In the genomic region with DNA sequence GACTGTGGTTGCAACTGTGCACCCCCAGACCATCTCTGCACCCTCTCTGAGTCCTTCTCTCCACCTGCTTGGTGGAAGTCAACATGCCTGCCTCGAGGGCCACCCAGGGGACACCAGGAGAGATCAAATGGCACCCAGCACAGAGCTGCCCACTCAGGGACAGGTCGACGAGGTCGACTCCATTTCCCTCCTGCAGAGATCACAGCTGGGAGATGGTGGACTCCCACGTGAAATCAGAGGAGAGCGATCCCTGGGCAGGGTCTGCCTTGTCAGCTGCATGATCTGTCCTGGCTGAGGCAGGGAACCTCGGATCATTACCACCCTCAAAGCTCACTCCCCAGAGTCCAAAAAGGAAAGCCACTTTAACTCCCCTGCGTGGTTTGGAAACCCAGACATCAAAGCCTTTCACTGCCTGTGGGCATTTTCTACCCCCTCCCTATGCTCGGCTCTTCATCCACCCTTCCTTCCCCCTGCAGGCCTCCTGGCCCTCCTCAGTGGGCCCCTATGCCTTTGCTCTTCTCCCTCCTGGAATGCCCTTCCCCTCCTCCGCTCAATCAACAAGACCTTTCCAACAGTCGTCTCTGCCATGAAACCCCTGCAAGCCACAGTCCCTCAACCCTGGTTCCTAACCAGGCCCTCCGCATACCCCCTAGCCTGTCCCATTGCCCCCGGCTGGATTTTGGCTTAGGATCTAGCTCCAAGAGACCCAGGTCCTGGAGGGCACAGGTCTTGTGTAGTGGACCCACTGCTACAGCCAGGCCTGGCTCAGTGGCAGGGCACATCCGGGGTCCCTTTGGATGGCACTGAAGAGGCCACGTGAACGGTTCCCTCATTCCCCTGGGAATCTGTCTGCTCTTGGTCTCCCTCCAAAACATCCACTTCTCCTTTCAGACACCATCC, we compare ENCODE assay signal across 17 cellular contexts.
A peak's percentile ranks its signal among the peaks of the same experiment; 100 is the strongest.
DNase-seq lines count a peak whose midpoint lies in the region; ATAC-seq and TF ChIP-seq lines count a peak whose summit lies in the region.
"Had no signal": no experiment of that assay in that cellular context is flagged by ENCODE, and none has a peak within 500 bp of the region (broad histone marks: within the 10 kb centered on the region; RNA-seq: fewer than 3 reads in every experiment).

No MANE protein-coding gene starts in this region.

- 50 to 54% (median 52%) methylated on average over 16 of the region's 16 CpGs for WGBS in psoas muscle, 3 donors
- 53% methylated on average over 16 of the region's 16 CpGs for WGBS in right cardiac atrium

- no peaks in the 10 kb centered on the region for H3F3A ChIP-seq in GM23338 (replicated peaks; ENCODE audit: low read depth)

- no peak overlapping the region for H3K4me2 ChIP-seq in GM23338

- DNase-seq in AG20443 (ENCODE audit: low spot score) (peak; percentile 8), GM23338 (ENCODE audit: low spot score) (no peak), NCI-H345 treated with DMSO at 0.1 percent for 48 hours (lab: John Stamatoyannopoulos, UW; ENCODE audit: unreplicated experiment) (peak; percentile 47), nephron progenitor cell (peak; percentile 20), psoas muscle (no peak), COR-L47 (lab: John Stamatoyannopoulos, UW) (no peak), right cardiac atrium (no peak)
- no peak for DNase-seq in activated CD8-positive, alpha-beta T cell treated with anti-CD3 and anti-CD28 coated beads, Interleukin-2, amount 10 ng/mL, durations not matched to agents 7 days and 5 days
- DNase-seq: MV-4-11, NCI-H1436 treated with DMSO at 0.1 percent for 48 hours, NCI-H2029 treated with DMSO at 0.1 percent for 48 hours, NCI-H69, RPMI8226 had no signal

- no peak overlapping the region for H3K4me3 Mint-ChIP-seq in GM23338
- no peak overlapping the region for H3K4me3 Mint-ChIP-seq in nephron progenitor cell
- no peak overlapping the region for H3K4me3 Mint-ChIP-seq in activated CD8-positive, alpha-beta T cell treated with anti-CD3 and anti-CD28 coated beads, Interleukin-2, amount 10 ng/mL, durations not matched to agents 7 days and 5 days
- H3K4me3 Mint-ChIP-seq: IgD-negative memory B cell had no signal

- H3K9me3 Mint-ChIP-seq in GM23338 (no peaks in the 10 kb centered on the region), nephron progenitor cell (no peaks in the 10 kb centered on the region)
- no peaks in the 10 kb centered on the region for H3K9me3 Mint-ChIP-seq in activated CD8-positive, alpha-beta T cell treated with anti-CD3 and anti-CD28 coated beads, Interleukin-2, amount 10 ng/mL, durations not matched to agents 7 days and 5 days (ENCODE audit: insufficient read depth)
- H3K9me3 Mint-ChIP-seq: IgD-negative memory B cell had no signal

- H3K4me3 ChIP-seq in GM23338 (no peak overlapping the region), psoas muscle (no peak overlapping the region), right cardiac atrium (ENCODE audit: low read length) (no peak overlapping the region)

- POLR2A ChIA-PET in activated CD8-positive, alpha-beta T cell treated with anti-CD3 and anti-CD28 coated beads, Interleukin-2, amount 10 ng/mL, durations not matched to agents 7 days and 5 days (lab: Charles Lee) = no interaction called here

- H3K27me3 ChIP-seq in GM23338 (ENCODE audit: insufficient read depth) (no peaks in the 10 kb centered on the region), psoas muscle (ENCODE audit: insufficient read depth in 3 of 3, low read length in 2 of 3) (peaks cover 0 to 12% (median 9%) of the 10 kb centered on the region in 3 donors), right cardiac atrium (ENCODE audit: control insufficient read depth, insufficient read depth) (no peaks in the 10 kb centered on the region)

- H3K36me3 ChIP-seq in GM23338 (ENCODE audit: insufficient read depth) (no peaks in the 10 kb centered on the region), psoas muscle (ENCODE audit: insufficient read depth in 1 of 2, low read depth in 1 of 2) (no peaks in the 10 kb centered on the region)

- no peak overlapping the region for H3K27ac ChIP-seq in GM23338 (ENCODE audit: low read depth)
- no peak overlapping the region for H3K27ac ChIP-seq in psoas muscle
- H3K27ac ChIP-seq in right cardiac atrium (ENCODE audit: low read length) = no peak overlapping the region
- H3K27ac ChIP-seq: C4-2B, HL-60 had no signal

- no peaks in the 10 kb centered on the region for H3K79me2 ChIP-seq in GM23338 (replicated peaks; ENCODE audit: insufficient read depth)

- CTCF ChIA-PET in activated CD8-positive, alpha-beta T cell treated with anti-CD3 and anti-CD28 coated beads, Interleukin-2, amount 10 ng/mL, durations not matched to agents 7 days and 5 days (lab: Charles Lee) = no interaction called here

- H3K4me1 ChIP-seq in GM23338 (ENCODE audit: insufficient read depth) = no peaks in the 10 kb centered on the region
- H3K4me1 ChIP-seq in psoas muscle = no peaks in the 10 kb centered on the region
- no peaks in the 10 kb centered on the region for H3K4me1 ChIP-seq in right cardiac atrium (ENCODE audit: control insufficient read depth, insufficient read depth, low read length)

- no peaks in the 10 kb centered on the region for H3K36me3 Mint-ChIP-seq in GM23338 (ENCODE audit: low read depth)
- no peaks in the 10 kb centered on the region for H3K36me3 Mint-ChIP-seq in nephron progenitor cell (ENCODE audit: low read depth)
- no peaks in the 10 kb centered on the region for H3K36me3 Mint-ChIP-seq in activated CD8-positive, alpha-beta T cell treated with anti-CD3 and anti-CD28 coated beads, Interleukin-2, amount 10 ng/mL, durations not matched to agents 7 days and 5 days (ENCODE audit: low read depth)
- H3K36me3 Mint-ChIP-seq: IgD-negative memory B cell had no signal

- intact Hi-C loops in psoas muscle (cut with DNase I) = no loop called here
- intact Hi-C loops in right cardiac atrium (cut with DNase I) = no loop called here

- no peaks in the 10 kb centered on the region for H3K9me2 ChIP-seq in GM23338 (ENCODE audit: insufficient read depth)

- H3K9me3 ChIP-seq in psoas muscle = no peaks in the 10 kb centered on the region
- H3K9me3 ChIP-seq in right cardiac atrium (ENCODE audit: control insufficient read depth, low read length) = no peaks in the 10 kb centered on the region

- H2AFZ ChIP-seq in GM23338 = no peak overlapping the region

- TF ChIP-seq CTCF in GM23338 (conservative IDR thresholded peaks at IDR 0.05; ENCODE audit: low read depth in 2 of 2) = no peak
- TF ChIP-seq CTCF in nephron progenitor cell (IDR thresholded peaks at IDR 0.05) = no peak
- no peak for TF ChIP-seq CTCF in psoas muscle (IDR thresholded peaks at IDR 0.05)

- ATAC-seq in GM23338 = peak; percentile 62
- ATAC-seq in psoas muscle = no peak
- ATAC-seq in right cardiac atrium = no peak
- no peak for ATAC-seq in activated CD8-positive, alpha-beta T cell treated with anti-CD3 and anti-CD28 coated beads, Interleukin-2, amount 10 ng/mL, durations not matched to agents 7 days and 5 days
- ATAC-seq: HCT116 had no signal

- H3K27ac Mint-ChIP-seq in GM23338 (no peak overlapping the region), nephron progenitor cell (no peak overlapping the region)
- no peak overlapping the region for H3K27ac Mint-ChIP-seq in activated CD8-positive, alpha-beta T cell treated with anti-CD3 and anti-CD28 coated beads, Interleukin-2, amount 10 ng/mL, durations not matched to agents 7 days and 5 days
- H3K27ac Mint-ChIP-seq: IgD-negative memory B cell had no signal

- H4K20me1 ChIP-seq in GM23338 (replicated peaks; ENCODE audit: insufficient read depth) = no peaks in the 10 kb centered on the region

- 0 out of 3 replicates have a peak, but pooled peaks cover 7% of the 10 kb centered on the region for H3K4me1 Mint-ChIP-seq in GM23338
- H3K4me1 Mint-ChIP-seq in nephron progenitor cell = no peaks in the 10 kb centered on the region
- H3K4me1 Mint-ChIP-seq in activated CD8-positive, alpha-beta T cell treated with anti-CD3 and anti-CD28 coated beads, Interleukin-2, amount 10 ng/mL, durations not matched to agents 7 days and 5 days (ENCODE audit: low read depth) = peaks cover 2% of the 10 kb centered on the region
- H3K4me1 Mint-ChIP-seq: IgD-negative memory B cell had no signal

- H3K27me3 Mint-ChIP-seq in GM23338 (ENCODE audit: insufficient read depth, low read depth, poor library complexity) (peaks cover 6% of the 10 kb centered on the region), nephron progenitor cell (ENCODE audit: low read depth, poor library complexity) (peaks cover 10% of the 10 kb centered on the region)
- peaks cover 4% of the 10 kb centered on the region for H3K27me3 Mint-ChIP-seq in activated CD8-positive, alpha-beta T cell treated with anti-CD3 and anti-CD28 coated beads, Interleukin-2, amount 10 ng/mL, durations not matched to agents 7 days and 5 days (ENCODE audit: low read depth)

TF ChIP-seq in GM23338, 12 proteins besides CTCF, POLR2A, EP300 and RAD21 (continues in another document):
- no peak for TF ChIP-seq EZH2 (IDR thresholded peaks at IDR 0.05; ENCODE audit: low read depth, unreplicated experiment)
- TF ChIP-seq CREB1 (CRISPR knock-in tag; IDR thresholded peaks at IDR 0.05; ENCODE audit: low read depth) = no peak

Comparison
In these comparisons a context has a peak if more than half of its experiments do, and no peak if none do; other contexts are left out.
1. DNase-seq: peak in AG20443 (single experiment), NCI-H345 treated with DMSO at 0.1 percent for 48 hours (single experiment) and nephron progenitor cell (single experiment); none in GM23338 (single experiment), psoas muscle (0 of 2), COR-L47 (single experiment), right cardiac atrium (0 of 3) and activated CD8-positive, alpha-beta T cell treated with anti-CD3 and anti-CD28 coated beads, Interleukin-2, amount 10 ng/mL, durations not matched to agents 7 days and 5 days (single experiment).